ENCODE assay signal across 8 cellular contexts in the genomic region with DNA sequence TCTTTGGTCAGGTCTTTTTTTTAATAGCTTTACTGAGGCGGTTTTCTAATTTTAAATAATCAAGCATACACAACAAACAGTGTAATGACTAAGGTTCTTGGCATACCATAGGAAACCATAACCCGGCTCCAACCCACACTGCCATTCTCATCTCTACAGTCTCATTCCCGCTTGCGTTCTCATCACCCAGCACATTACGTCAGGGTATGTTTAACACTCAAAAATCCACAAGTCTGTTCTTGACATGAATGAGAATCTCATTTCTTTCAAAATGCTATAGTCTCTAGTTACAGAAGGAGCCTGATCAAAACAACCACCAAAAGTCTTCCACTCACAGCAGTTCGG. TPM values are rescaled to one million over a fixed set of nuclear protein-coding genes. Genes with fewer than 3 reads are reported as not detected.
DNase-seq lines count a peak whose midpoint lies in the region; ATAC-seq and TF ChIP-seq lines count a peak whose summit lies in the region.

No MANE protein-coding gene starts in this region.

- peak overlapping the region; percentile 84 for H3K9ac ChIP-seq in endocrine pancreas (ENCODE audit: control insufficient read depth, insufficient read depth, low read length)

- peak overlapping the region; percentile 93 to 96 (median 94) for H3K4me3 Mint-ChIP-seq in nephron

- no peak for TF ChIP-seq CTCF in nephron (IDR thresholded peaks at IDR 0.05; ENCODE audit: unreplicated experiment in 3 of 3)

- peak overlapping the region; percentile 99 for H3K27ac Mint-ChIP-seq in nephron

- H3K27me3 ChIP-seq in SJCRH30 (no peaks in the 10 kb centered on the region), endocrine pancreas (ENCODE audit: control insufficient read depth, insufficient read depth, low read length) (no peaks in the 10 kb centered on the region)

- peak overlapping the region; percentile 88 for H3K27ac ChIP-seq in SJCRH30

- no peaks in the 10 kb centered on the region for H3K27me3 Mint-ChIP-seq in nephron (ENCODE audit: low read depth)

- peaks cover 6% of the 10 kb centered on the region; the same call in 1 of the 2 replicates for H3K4me1 ChIP-seq in SJCRH30
- H3K4me1 ChIP-seq in endocrine pancreas (ENCODE audit: control insufficient read depth, insufficient read depth, low read length), result peaks cover 9% of the 10 kb centered on the region

- peaks cover 22% of the 10 kb centered on the region for H3K36me3 Mint-ChIP-seq in nephron (ENCODE audit: low read depth)

- H3K4me1 Mint-ChIP-seq in nephron, result peaks cover 32% of the 10 kb centered on the region

- peak; percentile 23 for ATAC-seq in GM19043 (IDR thresholded peaks at IDR 0.05; ENCODE audit: low read depth, unreplicated experiment)
- ATAC-seq in HG03175 (IDR thresholded peaks at IDR 0.05; ENCODE audit: unreplicated experiment), result peak; percentile 37

- H3K9me3 Mint-ChIP-seq in nephron, result peaks cover 8% of the 10 kb centered on the region

- peak overlapping the region; percentile 72 for H3K4me3 ChIP-seq in SJCRH30
- H3K4me3 ChIP-seq in endocrine pancreas (ENCODE audit: control insufficient read depth, insufficient read depth, low read length), result peak overlapping the region; percentile 91

- DNase-seq in DMS53 treated with DMSO at 0.1 percent for 48 hours (lab: John Stamatoyannopoulos, UW; ENCODE audit: unreplicated experiment) (peak; percentile 25), SJCRH30 (no peak), medulla oblongata (ENCODE audit: extremely low spot score) (no peak), UCSD-AML1 (lab: John Stamatoyannopoulos, UW; ENCODE audit: unreplicated experiment) (no peak)

- H3K9me3 ChIP-seq in SJCRH30 (replicated peaks) (no peaks in the 10 kb centered on the region), endocrine pancreas (ENCODE audit: control insufficient read depth, low read length) (no peaks in the 10 kb centered on the region)

- no peaks in the 10 kb centered on the region for H3K36me3 ChIP-seq in SJCRH30
- H3K36me3 ChIP-seq in endocrine pancreas (ENCODE audit: control insufficient read depth, insufficient read depth, low read length), result no peaks in the 10 kb centered on the region

RNA-seq across cellular contexts. Expression of gene C5orf34, which starts 0.5 kb away (rescaled TPM):
- total RNA-seq in SJCRH30 (2014; rRNA removed; shearing (Covaris generic)), result 23.5 and 28.9 TPM in 2 replicates

RNA-seq across cellular contexts. Expression of gene TMEM267, which starts 30.8 kb away (rescaled TPM):
- total RNA-seq in SJCRH30 (2014; rRNA removed; shearing (Covaris generic)), result 16.2 and 17.3 TPM in 2 replicates

RNA-seq across cellular contexts. Expression of gene PAIP1, which starts 42.4 kb away (rescaled TPM):
- 160 and 162 TPM in 2 replicates for total RNA-seq in SJCRH30 (2014; rRNA removed; shearing (Covaris generic))
